21 cellular contexts compared by ENCODE assay signal in the genomic region with DNA sequence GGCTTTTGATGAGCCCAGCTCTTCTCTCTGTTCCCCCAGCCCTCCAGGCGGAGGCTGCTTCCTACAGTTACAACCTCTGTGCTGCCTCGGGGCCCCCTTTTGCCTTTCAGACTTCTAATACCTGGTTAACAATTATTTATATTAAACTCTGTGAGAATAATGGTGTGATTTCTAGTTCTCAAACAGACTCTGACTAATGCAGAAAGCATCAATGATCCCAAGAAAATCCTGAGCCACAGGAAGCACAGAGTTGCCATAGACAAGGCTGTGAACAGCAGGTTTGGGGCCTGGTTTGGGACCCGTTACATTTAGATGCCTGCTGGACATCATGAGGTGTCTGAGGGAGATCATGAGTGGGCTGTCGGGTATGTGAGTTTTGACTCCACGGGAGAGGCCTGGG. TPM values are rescaled to one million over a fixed set of nuclear protein-coding genes. Genes with fewer than 3 reads are reported as not detected.
A peak's percentile ranks its signal among the peaks of the same experiment; 100 is the strongest.
DNase-seq lines count a peak whose midpoint lies in the region; ATAC-seq, FAIRE-seq and TF ChIP-seq lines count a peak whose summit lies in the region.
"Had no signal": no experiment of that assay in that cellular context is flagged by ENCODE, and none has a peak within 500 bp of the region (broad histone marks: within the 10 kb centered on the region; RNA-seq: fewer than 3 reads in every experiment).

No MANE protein-coding gene starts in this region.

- 79% methylated on average over 3 of the region's 5 CpGs for WGBS in mesenchymal stem cell

- no peaks in the 10 kb centered on the region for H3K79me1 ChIP-seq in mesenchymal stem cell (replicated peaks; ENCODE audit: low read length, poor library complexity, severe bottlenecking)

- H3K9me3 Mint-ChIP-seq in stimulated activated memory B cell treated with anti-CD40 and anti-IgM and Interleukin-4, amounts not matched to agents 10 μg/mL and 1 μg/mL and 100 μg/mL, for 72 hours = no peaks in the 10 kb centered on the region
- H3K9me3 Mint-ChIP-seq: T-cell had no signal

- FAIRE-seq in GM12892 (lab: Jason Lieb, UNC) = peak; percentile 24
- FAIRE-seq: GM19239 had no signal

- H3K27me3 ChIP-seq in mesenchymal stem cell (ENCODE audit: control insufficient read depth in 1 of 2, insufficient read depth in 1 of 2, low read length in 2 of 2) = peaks cover 0 to 5% of the 10 kb centered on the region in 2 experiments
- H3K27me3 ChIP-seq: BLaER1 treated with 17β-estradiol and CSF1 and Interleukin-3, amounts not matched to agents 10 nM and 100 nM had no signal

- H3K9ac ChIP-seq in SK-N-MC (ENCODE audit: insufficient read length) (no peak overlapping the region), mesenchymal stem cell (ENCODE audit: low read length) (no peak overlapping the region)
- H3K9ac ChIP-seq: BLaER1 treated with 17β-estradiol and CSF1 and Interleukin-3, amounts not matched to agents 10 nM and 100 nM; SK-N-SH had no signal

- no peak overlapping the region for H2BK120ac ChIP-seq in mesenchymal stem cell (ENCODE audit: low read depth, low read length)

- peak overlapping the region; percentile 37; the same call in 1 of the 2 replicates for H3K27ac ChIP-seq in SK-N-MC
- peak overlapping the region; percentile 24 for H3K27ac ChIP-seq in mesenchymal stem cell (ENCODE audit: low read length, poor library complexity, severe bottlenecking)
- H3K27ac ChIP-seq: BLaER1 treated with 17β-estradiol and CSF1 and Interleukin-3, amounts not matched to agents 10 nM and 100 nM had no signal

- no peaks in the 10 kb centered on the region for H3K4me1 Mint-ChIP-seq in stimulated activated memory B cell treated with anti-CD40 and anti-IgM and Interleukin-4, amounts not matched to agents 10 μg/mL and 1 μg/mL and 100 μg/mL, for 72 hours

- H3K27me3 Mint-ChIP-seq in stimulated activated memory B cell treated with anti-CD40 and anti-IgM and Interleukin-4, amounts not matched to agents 10 μg/mL and 1 μg/mL and 100 μg/mL, for 72 hours = peaks cover 7% of the 10 kb centered on the region
- H3K27me3 Mint-ChIP-seq: T-cell had no signal

- no peak overlapping the region for H3K4ac ChIP-seq in mesenchymal stem cell (ENCODE audit: low read depth in 1 of 2, low read length in 2 of 2)

- no peak overlapping the region for H2AK5ac ChIP-seq in mesenchymal stem cell (ENCODE audit: low read length, severe bottlenecking)

- H3K4me3 ChIP-seq in SK-N-MC = no peak overlapping the region
- no peak overlapping the region for H3K4me3 ChIP-seq in mesenchymal stem cell (ENCODE audit: insufficient read depth in 1 of 2, low read depth in 1 of 2, low read length in 2 of 2)
- H3K4me3 ChIP-seq: BLaER1 treated with 17β-estradiol and CSF1 and Interleukin-3, amounts not matched to agents 10 nM and 100 nM had no signal

- peaks cover 11% of the 10 kb centered on the region for H3K4me1 ChIP-seq in mesenchymal stem cell (ENCODE audit: control insufficient read depth, insufficient read depth, low read depth, low read length)

- no peak overlapping the region for H2BK15ac ChIP-seq in mesenchymal stem cell (ENCODE audit: low read depth, poor library complexity, severe bottlenecking)

- no peak overlapping the region for H3K4me2 ChIP-seq in mesenchymal stem cell (ENCODE audit: low read length, poor library complexity, severe bottlenecking)
- H3K4me2 ChIP-seq: SK-N-SH had no signal

- H3K4me3 Mint-ChIP-seq in stimulated activated memory B cell treated with anti-CD40 and anti-IgM and Interleukin-4, amounts not matched to agents 10 μg/mL and 1 μg/mL and 100 μg/mL, for 72 hours = no peak overlapping the region
- H3K4me3 Mint-ChIP-seq: CD8-positive, alpha-beta T cell; T-cell had no signal

- DNase-seq in GM12892 (ENCODE audit: insufficient read length) (no peak), SK-N-MC (ENCODE audit: low read depth, low spot score) (no peak), mesenchymal stem cell (no peak)
- DNase-seq: Calu3; CD8-positive, alpha-beta T cell; DMS53; NCI-H1105 treated with DMSO at 0.1 percent for 48 hours; NCI-H1694; NCI-H2081 treated with DMSO at 0.1 percent for 48 hours; NCI-H446 treated with DMSO at 0.1 percent for 48 hours; NCI-H69; OCI-M1; SHP77; SK-N-SH; T-cell had no signal

- no peaks in the 10 kb centered on the region for H3K36me3 Mint-ChIP-seq in stimulated activated memory B cell treated with anti-CD40 and anti-IgM and Interleukin-4, amounts not matched to agents 10 μg/mL and 1 μg/mL and 100 μg/mL, for 72 hours
- H3K36me3 Mint-ChIP-seq: CD8-positive, alpha-beta T cell; T-cell had no signal

- peak; percentile 4 for ATAC-seq in stimulated activated memory B cell treated with anti-CD40 and anti-IgM and Interleukin-4, amounts not matched to agents 10 μg/mL and 1 μg/mL and 100 μg/mL, for 72 hours
- no peak for ATAC-seq in HG03469 (IDR thresholded peaks at IDR 0.05; ENCODE audit: unreplicated experiment)
- ATAC-seq in GM21825 (IDR thresholded peaks at IDR 0.05; ENCODE audit: unreplicated experiment) = no peak
- ATAC-seq in GM19463 (IDR thresholded peaks at IDR 0.05; ENCODE audit: unreplicated experiment) = no peak
- ATAC-seq: CD8-positive, alpha-beta T cell had no signal

- H2BK12ac ChIP-seq in mesenchymal stem cell (ENCODE audit: low read length in 2 of 2) = no peak overlapping the region

- H4K91ac ChIP-seq in mesenchymal stem cell (ENCODE audit: low read length) = no peak overlapping the region

- no peak overlapping the region for H2AFZ ChIP-seq in mesenchymal stem cell (ENCODE audit: low read depth, low read length)

- no peak overlapping the region for H3K18ac ChIP-seq in mesenchymal stem cell (ENCODE audit: low read depth in 1 of 2, low read length in 2 of 2)

- H3K9me3 ChIP-seq in SK-N-MC (ENCODE audit: low read depth, low read length) = no peaks in the 10 kb centered on the region
- no peaks in the 10 kb centered on the region for H3K9me3 ChIP-seq in mesenchymal stem cell (ENCODE audit: control insufficient read depth, low read length)
- H3K9me3 ChIP-seq: SK-N-SH had no signal

- no peak for TF ChIP-seq POLR2A in GM12892 (IDR thresholded peaks at IDR 0.05; ENCODE audit: low read depth, low read length)

- H3K36me3 ChIP-seq in SK-N-MC (ENCODE audit: insufficient read depth, low read length) (no peaks in the 10 kb centered on the region), mesenchymal stem cell (ENCODE audit: control insufficient read depth in 1 of 2, insufficient read depth in 2 of 2, low read depth in 1 of 2, low read length in 2 of 2) (no peaks in the 10 kb centered on the region)
- H3K36me3 ChIP-seq: BLaER1 treated with 17β-estradiol and CSF1 and Interleukin-3, amounts not matched to agents 10 nM and 100 nM had no signal

- no peak overlapping the region for H2BK5ac ChIP-seq in mesenchymal stem cell (ENCODE audit: low read depth, low read length, poor library complexity, severe bottlenecking)

- no peak overlapping the region for H3K23ac ChIP-seq in mesenchymal stem cell (ENCODE audit: low read length in 2 of 2)

- no peak overlapping the region for H4K8ac ChIP-seq in mesenchymal stem cell (ENCODE audit: low read length)

- no peak overlapping the region for H3K14ac ChIP-seq in mesenchymal stem cell (ENCODE audit: low read length in 2 of 2)

- no peak overlapping the region for H3K27ac Mint-ChIP-seq in stimulated activated memory B cell treated with anti-CD40 and anti-IgM and Interleukin-4, amounts not matched to agents 10 μg/mL and 1 μg/mL and 100 μg/mL, for 72 hours
- H3K27ac Mint-ChIP-seq: T-cell had no signal

RNA-seq across cellular contexts. Expression of a gene that starts 37.4 kb away (rescaled TPM):
- 0.78 TPM for polyA plus RNA-seq in GM12892 (2012; ENCODE audit: missing spikeins)
- 0.08 TPM for polyA plus RNA-seq in mesenchymal stem cell (2013, experiment 1 of 2)
- polyA plus RNA-seq in mesenchymal stem cell (2013, experiment 2 of 2) = 0.11 TPM
- polyA plus RNA-seq: SK-N-SH had no signal
